ENCODE assay signal across 1 cellular context in the genomic region with DNA sequence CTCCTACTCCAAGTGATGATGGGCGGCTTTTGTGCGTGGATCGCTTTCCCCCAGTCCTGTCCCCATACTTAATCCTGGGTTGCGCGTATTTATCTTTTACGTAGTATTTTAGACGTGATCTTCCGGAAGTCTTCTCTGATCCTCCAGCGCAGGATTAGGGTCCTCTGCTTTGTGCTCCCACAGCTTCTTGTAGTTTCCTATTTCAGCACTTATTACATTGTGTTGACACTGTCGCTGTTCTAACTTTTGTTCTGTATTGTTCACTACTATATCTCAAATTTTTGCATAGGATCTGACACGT.
TF ChIP-seq lines count a peak whose summit lies in the region.

No MANE protein-coding gene starts in this region.

TF ChIP-seq in IMR-90, 13 proteins besides CTCF, POLR2A, EP300 and RAD21 (continued from another document):
- TF ChIP-seq USF2 (IDR thresholded peaks at IDR 0.05; ENCODE audit: low read depth, low read length) = no peak
- no peak for TF ChIP-seq CEBPB (IDR thresholded peaks at IDR 0.05; ENCODE audit: low read depth, low read length)
- no peak for TF ChIP-seq SMC3 (IDR thresholded peaks at IDR 0.05; ENCODE audit: low read depth, low read length)
- TF ChIP-seq MXI1 (IDR thresholded peaks at IDR 0.05; ENCODE audit: borderline replicate concordance, low read depth, low read length) = no peak
TF ChIP-seq in IMR-90: peak in this region for 0.
